ENCODE assay signal across 9 cellular contexts in the genomic region with DNA sequence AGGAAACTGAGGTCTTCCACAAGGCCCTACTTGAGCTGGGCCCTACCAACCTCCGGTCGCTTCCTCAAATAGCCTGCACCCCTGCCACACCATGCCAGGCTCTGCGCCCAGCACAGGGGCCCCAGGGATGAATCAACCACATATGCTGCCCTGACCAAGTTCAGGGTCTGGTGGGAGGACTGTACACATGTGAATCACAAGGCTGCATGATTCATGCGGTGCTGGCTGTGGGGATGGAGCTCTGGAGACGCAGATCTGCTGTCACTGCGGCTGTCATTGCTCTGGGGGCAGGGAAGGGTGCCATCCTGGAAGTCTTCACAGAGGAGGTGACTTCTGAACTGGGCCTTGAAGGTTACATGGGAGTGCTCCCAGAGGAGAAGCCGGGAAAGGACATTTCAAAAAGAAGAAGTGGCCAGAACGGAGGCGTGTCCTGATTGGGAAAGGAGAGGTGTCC. TPM values are rescaled to one million over a fixed set of nuclear protein-coding genes. Genes with fewer than 3 reads are reported as not detected.
DNase-seq lines count a peak whose midpoint lies in the region; ATAC-seq and TF ChIP-seq lines count a peak whose summit lies in the region.
"Had no signal": no experiment of that assay in that cellular context is flagged by ENCODE, and none has a peak within 500 bp of the region (broad histone marks: within the 10 kb centered on the region; RNA-seq: fewer than 3 reads in every experiment).

No MANE protein-coding gene starts in this region.

- no peaks in the 10 kb centered on the region for H3K36me3 ChIP-seq in upper lobe of left lung

- whole genome bisulfite sequencing in upper lobe of left lung, 2 donors = 61 to 70% methylated on average over 6 to 9 of the region's 9 CpGs

- peaks cover 84% of the 10 kb centered on the region for H3K4me1 Mint-ChIP-seq in activated naive CD4-positive, alpha-beta T cell treated with anti-CD3 and anti-CD28 coated beads for 36 hours (ENCODE audit: low read depth)

- peak in 1 of 4 donors; percentile 34 for TF ChIP-seq EP300 in upper lobe of left lung (IDR thresholded peaks at IDR 0.05)

- intact Hi-C loops in activated naive CD4-positive, alpha-beta T cell treated with anti-CD3 and anti-CD28 coated beads for 36 hours (cut with micrococcal nuclease) = no loop called here

- peaks cover 16% of the 10 kb centered on the region for H3K36me3 Mint-ChIP-seq in activated naive CD4-positive, alpha-beta T cell treated with anti-CD3 and anti-CD28 coated beads for 36 hours (ENCODE audit: low read depth)

- peaks cover 40 to 51% (median 50%) of the 10 kb centered on the region in 4 donors for H3K4me1 ChIP-seq in upper lobe of left lung

- H3K27me3 ChIP-seq in upper lobe of left lung = no peaks in the 10 kb centered on the region

- H3K4me3 Mint-ChIP-seq in activated naive CD4-positive, alpha-beta T cell treated with anti-CD3 and anti-CD28 coated beads for 36 hours = no peak overlapping the region

- DNase-seq in AG09309 (ENCODE audit: low read depth) = peak; percentile 69
- DNase-seq in MV-4-11 (lab: John Stamatoyannopoulos, UW) = peak; percentile 97
- peak; percentile 85 for DNase-seq in activated naive CD4-positive, alpha-beta T cell treated with anti-CD3 and anti-CD28 coated beads for 36 hours
- DNase-seq in lung microvascular endothelial cell (ENCODE audit: low read depth in 2 of 2) = peak; percentile 58 to 88
- DNase-seq in upper lobe of left lung = peak in 1 of 2 donors; percentile 80
- no peak for DNase-seq in pons (ENCODE audit: low spot score)
- no peak for DNase-seq in NCI-H1417 treated with DMSO at 0.1 percent for 48 hours (lab: John Stamatoyannopoulos, UW)

- CTCF ChIA-PET in activated naive CD4-positive, alpha-beta T cell treated with anti-CD3 and anti-CD28 coated beads for 36 hours (lab: Charles Lee) = interaction anchor here (0.7 to 1.4 kb wide), 5 partner anchors 26 to 154 kb away, joined by 3 read pairs; no protein-coding TSS in a partner anchor

- no peaks in the 10 kb centered on the region for H3K27me3 Mint-ChIP-seq in activated naive CD4-positive, alpha-beta T cell treated with anti-CD3 and anti-CD28 coated beads for 36 hours (ENCODE audit: low read depth)

- TF ChIP-seq POLR2A in upper lobe of left lung (IDR thresholded peaks at IDR 0.05) = no peak

- H3K27ac Mint-ChIP-seq in activated naive CD4-positive, alpha-beta T cell treated with anti-CD3 and anti-CD28 coated beads for 36 hours = peak overlapping the region; percentile 78

- no peaks in the 10 kb centered on the region for H3K9me3 ChIP-seq in upper lobe of left lung

- ATAC-seq in upper lobe of left lung (ENCODE audit: low FRiP score in 2 of 2) (peak; percentile 16 to 71), GM21528 (IDR thresholded peaks at IDR 0.05; ENCODE audit: low FRiP score, unreplicated experiment) (no peak)
- ATAC-seq: GM12878 had no signal

- H3K27ac ChIP-seq in upper lobe of left lung = peak overlapping the region in 2 of 4 donors; percentile 54 to 87

- no peaks in the 10 kb centered on the region for H3K9me3 Mint-ChIP-seq in activated naive CD4-positive, alpha-beta T cell treated with anti-CD3 and anti-CD28 coated beads for 36 hours

- TF ChIP-seq CTCF in AG09309 (IDR thresholded peaks at IDR 0.05; ENCODE audit: control insufficient read depth, insufficient read depth, low read depth, low read length, missing control alignments) (no peak), upper lobe of left lung (IDR thresholded peaks at IDR 0.05) (no peak)

- H3K4me3 ChIP-seq in AG09309 (ENCODE audit: control insufficient read depth, low read depth, low read length) = no peak overlapping the region
- no peak overlapping the region for H3K4me3 ChIP-seq in upper lobe of left lung
- H3K4me3 ChIP-seq: GM12878 had no signal

RNA-seq across cellular contexts. Expression of a gene that starts 21.5 kb away (rescaled TPM):
- 10 to 100 TPM; 30.5 to 34.0 TPM for total RNA-seq in activated naive CD4-positive, alpha-beta T cell treated with anti-CD3 and anti-CD28 coated beads for 36 hours
- total RNA-seq in lung microvascular endothelial cell (under 0.01 TPM in 1 of 2 replicates, not detected in the other), upper lobe of left lung (10 to 100 TPM; 16.7 to 71.2 (median 44.7) TPM)

RNA-seq across cellular contexts. Expression of a gene that starts 59.8 kb away (rescaled TPM):
- 100 to 1,000 TPM; 728 to 759 TPM for total RNA-seq in activated naive CD4-positive, alpha-beta T cell treated with anti-CD3 and anti-CD28 coated beads for 36 hours
- total RNA-seq in lung microvascular endothelial cell (3.0 and 15.3 TPM in 2 replicates), upper lobe of left lung (100 to 1,000 TPM in 1 of 6 donors, 10 to 100 TPM in 5; 22.1 to 126 (median 65.2) TPM)

Comparison
In these comparisons a context has a peak if more than half of its experiments do, and no peak if none do; other contexts are left out.
1. DNase-seq: peak in AG09309 (single experiment), MV-4-11 (single experiment), activated naive CD4-positive, alpha-beta T cell treated with anti-CD3 and anti-CD28 coated beads for 36 hours (single experiment) and lung microvascular endothelial cell (2 of 2); none in pons (single experiment) and NCI-H1417 treated with DMSO at 0.1 percent for 48 hours (single experiment).
2. RNA of a gene that starts 21.5 kb away (total RNA-seq): 16.7 to 71.2 TPM in upper lobe of left lung and 30.5 to 34.0 TPM in activated naive CD4-positive, alpha-beta T cell treated with anti-CD3 and anti-CD28 coated beads for 36 hours; under 0.01 TPM in lung microvascular endothelial cell; every median in the first group is over 10 times any median in the second.